Comparison of ENCODE assay signal across 10 cellular contexts in genomic region chr21:32306021-32306780, GRCh38. TPM values are rescaled to one million over a fixed set of nuclear protein-coding genes. Genes with fewer than 3 reads are reported as not detected.
A peak's percentile ranks its signal among the peaks of the same experiment; 100 is the strongest.
DNase-seq lines count a peak whose midpoint lies in the region; ATAC-seq and TF ChIP-seq lines count a peak whose summit lies in the region.
"Had no signal": no experiment of that assay in that cellular context is flagged by ENCODE, and none has a peak within 500 bp of the region (broad histone marks: within the 10 kb centered on the region; RNA-seq: fewer than 3 reads in every experiment).

No MANE protein-coding gene starts in this region.

- H3K36me3 ChIP-seq in iPS-18a (ENCODE audit: control insufficient read depth, low read depth, low read length) = no peaks in the 10 kb centered on the region

- peaks cover 7% of the 10 kb centered on the region for H3K4me1 ChIP-seq in iPS-18a (ENCODE audit: control insufficient read depth, low read depth, low read length)
- H3K4me1 ChIP-seq: suprapubic skin had no signal

- DNase-seq in activated CD8-positive, alpha-beta memory T cell treated with anti-CD3 and anti-CD28 coated beads for 24 hours = peak; percentile 54
- no peak for DNase-seq in activated CD8-positive, alpha-beta memory T cell treated with anti-CD3 and anti-CD28 coated beads, Interleukin-2, amount 50 U/mL, for 48 hours
- DNase-seq in cardiac fibroblast (ENCODE audit: low read depth in 2 of 2) = peak in 1 of 2 donors; percentile 8
- no peak for DNase-seq in stimulated activated naive B cell treated with anti-CD40 and anti-IgM and Interleukin-4, amounts not matched to agents 10 μg/mL and 1 μg/mL and 100 μg/mL, for 72 hours
- DNase-seq in left colon = no peak
- DNase-seq in lower leg skin (ENCODE audit: low spot score in 2 of 2) = no peak
- DNase-seq in NCI-H2029 (lab: John Stamatoyannopoulos, UW) = no peak
- DNase-seq: NCI-H774 had no signal

- ATAC-seq in stimulated activated naive B cell treated with anti-CD40 and anti-IgM and Interleukin-4, amounts not matched to agents 10 μg/mL and 1 μg/mL and 100 μg/mL, for 72 hours (replicated peaks) = no peak
- ATAC-seq in left colon = no peak

- intact Hi-C loops in left colon (cut with DNase I, micrococcal nuclease) (no loop called here), lower leg skin (cut with DNase I; ENCODE audit: low total_unique reads) (no loop called here)

- TF ChIP-seq POLR2A in lower leg skin (IDR thresholded peaks at IDR 0.05) = no peak

- TF ChIP-seq CTCF in cardiac fibroblast (IDR thresholded peaks at IDR 0.05; ENCODE audit: low read depth, low read length) (peak; percentile 34), lower leg skin (IDR thresholded peaks at IDR 0.05) (no peak)

- H3K9me3 Mint-ChIP-seq in stimulated activated naive B cell treated with anti-CD40 and anti-IgM and Interleukin-4, amounts not matched to agents 10 μg/mL and 1 μg/mL and 100 μg/mL, for 72 hours = no peaks in the 10 kb centered on the region

- peak overlapping the region; percentile 54 for H3K27ac ChIP-seq in iPS-18a (ENCODE audit: low read length)
- H3K27ac ChIP-seq: suprapubic skin had no signal

- no peaks in the 10 kb centered on the region for H3K9me3 ChIP-seq in iPS-18a (ENCODE audit: control insufficient read depth, low read depth, low read length)
- H3K9me3 ChIP-seq: suprapubic skin had no signal

- no peaks in the 10 kb centered on the region for H3K27me3 ChIP-seq in iPS-18a (ENCODE audit: control insufficient read depth, insufficient read depth, low read length)
- H3K27me3 ChIP-seq: suprapubic skin had no signal

- no peak overlapping the region for H3K4me3 Mint-ChIP-seq in stimulated activated naive B cell treated with anti-CD40 and anti-IgM and Interleukin-4, amounts not matched to agents 10 μg/mL and 1 μg/mL and 100 μg/mL, for 72 hours

- peaks cover 4 to 6% of the 10 kb centered on the region in 2 donors for H3K4me1 Mint-ChIP-seq in stimulated activated naive B cell treated with anti-CD40 and anti-IgM and Interleukin-4, amounts not matched to agents 10 μg/mL and 1 μg/mL and 100 μg/mL, for 72 hours

- H3K4me3 ChIP-seq in cardiac fibroblast (replicated peaks in 1 of 2; ENCODE audit: low read depth in 2 of 2, low read length in 2 of 2) (no peak overlapping the region), iPS-18a (ENCODE audit: low read length) (no peak overlapping the region), lower leg skin (ENCODE audit: low read depth, poor library complexity, severe bottlenecking) (no peak overlapping the region)
- H3K4me3 ChIP-seq: suprapubic skin had no signal

- peaks cover 57 to 66% of the 10 kb centered on the region in 2 donors for H3K36me3 Mint-ChIP-seq in stimulated activated naive B cell treated with anti-CD40 and anti-IgM and Interleukin-4, amounts not matched to agents 10 μg/mL and 1 μg/mL and 100 μg/mL, for 72 hours

- no peaks in the 10 kb centered on the region for H3K27me3 Mint-ChIP-seq in stimulated activated naive B cell treated with anti-CD40 and anti-IgM and Interleukin-4, amounts not matched to agents 10 μg/mL and 1 μg/mL and 100 μg/mL, for 72 hours

- 57 to 59% methylated on average over 22 of the region's 22 CpGs for WGBS in lower leg skin, 2 donors

- H3K27ac Mint-ChIP-seq in stimulated activated naive B cell treated with anti-CD40 and anti-IgM and Interleukin-4, amounts not matched to agents 10 μg/mL and 1 μg/mL and 100 μg/mL, for 72 hours = peak overlapping the region; percentile 65

- no peak overlapping the region for H3K9ac ChIP-seq in iPS-18a (ENCODE audit: low read length)

RNA-seq across cellular contexts. Expression of gene MRAP, which starts 7.5 kb away (rescaled TPM):
- total RNA-seq in left colon = not detected
- 1 to 10 TPM in 2 of 4 donors, under 1 TPM in 1, not detected in 1; 0.45 to 1.4 (median 1.3) TPM for total RNA-seq in lower leg skin

RNA-seq across cellular contexts. Expression of gene MIS18A, which starts 27.4 kb away (rescaled TPM):
- total RNA-seq in left colon = 1 to 10 TPM; 6.4 to 9.5 TPM
- total RNA-seq in lower leg skin = 1 to 10 TPM; 2.2 to 7.7 (median 3.9) TPM
